ENCODE assay signal across 19 cellular contexts in genomic region chr17:53950207-53950857, GRCh38.
A peak's percentile ranks its signal among the peaks of the same experiment; 100 is the strongest.
DNase-seq lines count a peak whose midpoint lies in the region; ATAC-seq, FAIRE-seq and TF ChIP-seq lines count a peak whose summit lies in the region.
"Had no signal": no experiment of that assay in that cellular context is flagged by ENCODE, and none has a peak within 500 bp of the region (broad histone marks: within the 10 kb centered on the region; RNA-seq: fewer than 3 reads in every experiment).

No MANE protein-coding gene starts in this region.

- FAIRE-seq in keratinocyte (lab: Jason Lieb, UNC): no peak
- FAIRE-seq: endometrium had no signal

- no peaks in the 10 kb centered on the region for H3K79me2 ChIP-seq in keratinocyte (ENCODE audit: control insufficient read depth, insufficient read depth, low read length)

- H3K27me3 ChIP-seq in A673 (replicated peaks; ENCODE audit: insufficient read depth, low read depth, low read length, poor library complexity) (no peaks in the 10 kb centered on the region), HAP-1 (ENCODE audit: low read depth) (no peaks in the 10 kb centered on the region), keratinocyte (ENCODE audit: control insufficient read depth, extremely low read depth, insufficient read depth, low read length) (no peaks in the 10 kb centered on the region)

- no peak overlapping the region for H3K4me3 ChIP-seq in A673 (ENCODE audit: low read depth, low read length, poor library complexity, severe bottlenecking)
- no peak overlapping the region for H3K4me3 ChIP-seq in HAP-1
- no peak overlapping the region for H3K4me3 ChIP-seq in keratinocyte (ENCODE audit: control insufficient read depth in 2 of 3, extremely low read depth in 1 of 3, insufficient read depth in 2 of 3, low read depth in 1 of 3, low read length in 3 of 3)

- dilution Hi-C loops in keratinocyte (cut with MboI; ENCODE audit: extremely low pct_ligation_motif_present, low sequenced_read_pairs): no loop called here

- DNase-seq in A673 (ENCODE audit: low spot score) (peak; percentile 3), HAP-1 (ENCODE audit: low spot score in 2 of 2) (peak; percentile 11 to 34), SK-N-DZ (ENCODE audit: low spot score) (peak; percentile 12), keratinocyte (ENCODE audit: low read depth, low spot score) (no peak), NCI-H187 (lab: John Stamatoyannopoulos, UW) (no peak), GM13977 (ENCODE audit: low spot score) (no peak)
- DNase-seq in activated effector memory CD4-positive, alpha-beta T cell treated with Interleukin-2 at 50 U/mL for 16 hours: no peak
- DNase-seq: activated CD4-positive, CD25-positive, alpha-beta regulatory T cell; activated effector memory CD4-positive, alpha-beta T cell treated with anti-CD3 and anti-CD28 coated beads, Interleukin-2, amount 50 U/mL, for 16 hours; aorta; CD8-positive, alpha-beta memory T cell; foreskin melanocyte; GF-D8; KG1; NCI-H146; NCI-H510A; stimulated activated naive B cell treated with anti-CD40 and anti-IgM and Interleukin-4, amounts not matched to agents 10 μg/mL and 1 μg/mL and 100 μg/mL, for 72 hours had no signal

- no peak overlapping the region for H3K9ac ChIP-seq in keratinocyte (ENCODE audit: control insufficient read depth, extremely low read depth, insufficient read depth, low read length)

- no peaks in the 10 kb centered on the region for H4K20me1 ChIP-seq in keratinocyte (ENCODE audit: control insufficient read depth, extremely low read depth, insufficient read depth, low read length)

- intact Hi-C loops in A673 (cut with micrococcal nuclease; ENCODE audit: unreplicated experiment): no loop called here

- in situ Hi-C loops in HAP-1 (cut with MboI; ENCODE audit: low sequenced_read_pairs): no loop called here
- in situ Hi-C loops in GM13977 (cut with MboI; ENCODE audit: low pct_unique_long_range_greater_than_20kb, low sequenced_read_pairs, unreplicated experiment): no loop called here

- no peaks in the 10 kb centered on the region for H3K9me1 ChIP-seq in keratinocyte (ENCODE audit: control insufficient read depth, extremely low read depth, insufficient read depth, low read length)

- no peak overlapping the region for H2AFZ ChIP-seq in keratinocyte (ENCODE audit: control insufficient read depth, low read length)

- H3K27ac ChIP-seq in A673 (ENCODE audit: low read depth, low read length, poor library complexity, severe bottlenecking): no peak overlapping the region
- H3K27ac ChIP-seq in keratinocyte (ENCODE audit: control insufficient read depth, insufficient read depth, low read length): peak overlapping the region; percentile 19

- peaks cover 3% of the 10 kb centered on the region for H3K9me3 ChIP-seq in A673 (ENCODE audit: low read depth, low read length, poor library complexity, severe bottlenecking)
- H3K9me3 ChIP-seq in HAP-1: no peaks in the 10 kb centered on the region
- no peaks in the 10 kb centered on the region for H3K9me3 ChIP-seq in keratinocyte (ENCODE audit: control insufficient read depth, low read depth, low read length)

- TF ChIP-seq CTCF in A673 (conservative IDR thresholded peaks at IDR 0.05; ENCODE audit: low read depth, low read length) (peak; percentile 35; the same call in 1 of the 2 replicates), keratinocyte (optimal IDR thresholded peaks at IDR 0.05 in 1 of 3, IDR thresholded peaks at IDR 0.05 in 1 of 3, conservative IDR thresholded peaks at IDR 0.05 in 1 of 3; ENCODE audit: extremely low read depth in 1 of 3, insufficient read depth in 2 of 3, low read length in 3 of 3) (peak in 1 of 3 experiments; percentile 11), GM13977 (IDR thresholded peaks at IDR 0.05; ENCODE audit: extremely low read depth, insufficient read depth, missing control alignments) (no peak)

- H3K4me2 ChIP-seq in keratinocyte (ENCODE audit: control insufficient read depth, extremely low read depth, insufficient read depth, low read depth, low read length): no peak overlapping the region

- H3K36me3 ChIP-seq in A673 (ENCODE audit: insufficient read depth, low read length, poor library complexity, severe bottlenecking): no peaks in the 10 kb centered on the region
- H3K36me3 ChIP-seq in HAP-1 (replicated peaks): no peaks in the 10 kb centered on the region
- H3K36me3 ChIP-seq in keratinocyte (ENCODE audit: control insufficient read depth in 2 of 2, extremely low read depth in 1 of 2, insufficient read depth in 2 of 2, low read length in 2 of 2): no peaks in the 10 kb centered on the region

- ATAC-seq in HG03025 (IDR thresholded peaks at IDR 0.05; ENCODE audit: low FRiP score, unreplicated experiment): no peak
- ATAC-seq: stimulated activated naive B cell treated with anti-CD40 and anti-IgM and Interleukin-4, amounts not matched to agents 10 μg/mL and 1 μg/mL and 100 μg/mL, for 72 hours had no signal

- CTCF ChIA-PET in A673 (lab: Charles Lee): no interaction called here

- no TSS peak for BruUV-seq in A673 (replicated peaks; lab: Mats Ljungman, UMichigan)

- POLR2A ChIA-PET in A673 (lab: Charles Lee; ENCODE audit: low non-redundant PET): interaction anchor here (0.6 kb wide), 1 partner anchor 1795 kb away, joined by 3 read pairs; no protein-coding TSS in a partner anchor

- H3K4me1 ChIP-seq in A673 (ENCODE audit: insufficient read depth, low read length, poor library complexity, severe bottlenecking) (no peaks in the 10 kb centered on the region), HAP-1 (no peaks in the 10 kb centered on the region), keratinocyte (ENCODE audit: control insufficient read depth, extremely low read depth, insufficient read depth, low read length) (peaks cover 7% of the 10 kb centered on the region)

Comparison
In these comparisons a context has a peak if more than half of its experiments do, and no peak if none do; other contexts are left out.
1. DNase-seq: peak in A673 (single experiment), HAP-1 (2 of 2) and SK-N-DZ (single experiment); none in keratinocyte (single experiment), NCI-H187 (0 of 2), GM13977 (single experiment) and activated effector memory CD4-positive, alpha-beta T cell treated with Interleukin-2 at 50 U/mL for 16 hours (single experiment).